In genomic region chr14:51490205-51490604, GRCh38 we compare ENCODE assay signal across 1 cellular context.
TF ChIP-seq lines count a peak whose summit lies in the region.

No MANE protein-coding gene starts in this region.

TF ChIP-seq in SK-N-SH, 30 proteins besides CTCF, POLR2A, EP300 and RAD21:
- TF ChIP-seq REST (IDR thresholded peaks at IDR 0.05; ENCODE audit: low read depth, low read length) (no peak), RCOR1 (IDR thresholded peaks at IDR 0.05; ENCODE audit: low read length) (no peak), JUND (IDR thresholded peaks at IDR 0.05) (0 out of 2 replicates have a peak, but pooled peaks have one; percentile 4), EZH2phosphoT487 (IDR thresholded peaks at IDR 0.05; ENCODE audit: borderline replicate concordance, low read depth) (no peak), CHD2 (IDR thresholded peaks at IDR 0.05; ENCODE audit: low read length, partially characterized antibody) (no peak), FOSL2 (IDR thresholded peaks at IDR 0.05; ENCODE audit: borderline replicate concordance, low read depth) (0 out of 2 replicates have a peak, but pooled peaks have one; percentile 3), NFIC (IDR thresholded peaks at IDR 0.05; ENCODE audit: borderline replicate concordance) (0 out of 2 replicates have a peak, but pooled peaks have one; percentile 12), ZBTB33 (IDR thresholded peaks at IDR 0.05; ENCODE audit: borderline replicate concordance, low read depth) (no peak), FOXJ3 (CRISPR knock-in tag; IDR thresholded peaks at IDR 0.05) (no peak), TCF12 (IDR thresholded peaks at IDR 0.05) (peak; percentile 32; the same call in 1 of the 2 replicates), NRF1 (IDR thresholded peaks at IDR 0.05; ENCODE audit: low read depth, low read length) (no peak), USF2 (IDR thresholded peaks at IDR 0.05; ENCODE audit: borderline replicate concordance, low read depth, low read length) (no peak), PBX3 (IDR thresholded peaks at IDR 0.05) (peak; percentile 17; the same call in 1 of the 2 replicates), GATA2 (CRISPR knock-in tag; IDR thresholded peaks at IDR 0.05) (no peak)
